ENCODE assay signal across 1 cellular context in the genomic region with DNA sequence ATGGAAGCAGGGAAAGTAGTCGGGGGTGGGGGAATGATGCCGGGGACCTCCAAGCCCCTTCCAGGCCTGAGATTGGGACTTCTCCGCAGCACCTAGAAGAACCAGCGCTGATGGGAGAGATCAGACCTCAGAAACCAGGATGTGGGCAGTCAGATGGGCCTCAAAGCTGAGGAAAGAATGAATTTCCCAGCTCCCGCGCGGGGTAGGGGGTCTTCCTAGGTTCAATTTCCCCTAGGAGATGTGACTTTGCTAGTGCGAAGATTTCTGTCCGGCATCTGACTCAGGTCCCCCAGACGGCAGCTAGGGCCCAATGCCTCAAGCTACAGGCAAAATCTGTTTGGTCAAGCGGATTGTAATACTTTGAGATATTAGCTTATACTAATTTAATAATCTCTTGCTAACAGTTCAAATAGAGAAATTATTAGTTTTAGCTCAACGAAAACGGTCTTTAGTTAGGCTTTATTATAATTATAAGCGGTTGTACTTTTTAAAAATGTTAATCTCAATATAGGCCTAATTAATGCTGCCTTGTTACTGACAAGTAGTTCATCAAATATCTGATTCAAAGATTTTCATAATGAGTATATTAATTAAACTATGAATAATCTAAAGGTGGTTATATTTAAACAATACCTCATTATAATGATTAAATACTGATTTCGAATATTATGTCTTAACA.
TF ChIP-seq lines count a peak whose summit lies in the region.

No MANE protein-coding gene starts in this region.

TF ChIP-seq in H1, 55 proteins besides CTCF, POLR2A, EP300 and RAD21:
- TF ChIP-seq HDAC2 (IDR thresholded peaks at IDR 0.05; ENCODE audit: borderline replicate concordance in 1 of 2, low read depth in 2 of 2, low read length in 2 of 2): no peak
- TF ChIP-seq SP4 (IDR thresholded peaks at IDR 0.05; ENCODE audit: low read length): no peak
- TF ChIP-seq RNF2 (IDR thresholded peaks at IDR 0.05; ENCODE audit: borderline replicate concordance, low read depth, low read length, missing control alignments, poor library complexity, severe bottlenecking): peak; percentile 70
- no peak for TF ChIP-seq SAP30 (IDR thresholded peaks at IDR 0.05; ENCODE audit: insufficient read depth, insufficient replicate concordance, low read length)
- no peak for TF ChIP-seq EGR1 (IDR thresholded peaks at IDR 0.05; ENCODE audit: borderline replicate concordance, low read depth, low read length)
